Comparison of ENCODE assay signal across 26 cellular contexts in the genomic region with DNA sequence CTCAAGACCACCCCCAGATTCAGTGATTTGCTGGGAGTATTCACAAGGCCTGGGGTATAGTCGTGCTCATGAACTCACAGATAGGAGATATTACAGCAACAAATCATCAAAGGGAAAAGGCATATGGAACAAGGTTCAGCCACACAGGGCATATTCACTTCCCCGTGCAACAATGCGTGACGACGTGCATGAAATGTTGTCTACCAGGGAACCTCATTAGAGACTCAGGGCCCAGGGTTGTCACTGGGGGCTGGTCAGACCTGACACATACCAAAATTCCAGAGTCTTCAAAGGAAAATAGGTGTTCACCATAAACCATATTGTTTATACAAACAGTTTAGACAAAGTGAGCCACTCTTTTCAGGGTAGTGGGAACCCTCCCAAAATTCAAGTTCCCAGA.
DNase-seq lines count a peak whose midpoint lies in the region; ATAC-seq, FAIRE-seq and TF ChIP-seq lines count a peak whose summit lies in the region.
"Had no signal": no experiment of that assay in that cellular context is flagged by ENCODE, and none has a peak within 500 bp of the region (broad histone marks: within the 10 kb centered on the region; RNA-seq: fewer than 3 reads in every experiment).

No MANE protein-coding gene starts in this region.

- dilution Hi-C loops in IMR-90 (cut with HindIII; ENCODE audit: low sequenced_read_pairs, unreplicated experiment), result no loop called here

- peak overlapping the region; percentile 81; the same call in 1 of the 2 replicates for H4K5ac ChIP-seq in IMR-90 (ENCODE audit: low read depth, low read length)

- TF ChIP-seq CTCF in IMR-90 (conservative IDR thresholded peaks at IDR 0.05; ENCODE audit: low read depth, low read length) (no peak), astrocyte (IDR thresholded peaks at IDR 0.05; ENCODE audit: insufficient read depth, low read depth, low read length) (no peak), smooth muscle cell (IDR thresholded peaks at IDR 0.05; ENCODE audit: borderline replicate concordance, insufficient read depth, poor library complexity, severe bottlenecking) (no peak)

- H3K9me1 ChIP-seq in IMR-90 (ENCODE audit: insufficient read depth, low read length), result peaks cover 18% of the 10 kb centered on the region

- H3K79me2 ChIP-seq in astrocyte (ENCODE audit: insufficient read depth, low read length), result no peaks in the 10 kb centered on the region
- no peaks in the 10 kb centered on the region for H3K79me2 ChIP-seq in smooth muscle cell (ENCODE audit: low read depth)

- WGBS in IMR-90 (ENCODE audit: extremely low coverage in 2 of 2, insufficient read length in 1 of 2), 2 experiments, result 100% methylated on average over 3 of the region's 5 CpGs; no CpG with 5 or more reads in 1 of the 2 experiments
- 90 to 97% methylated on average over 4 of the region's 5 CpGs for WGBS in mesodermal cell (ENCODE audit: insufficient coverage in 2 of 2), 2 experiments
- WGBS in smooth muscle cell (ENCODE audit: low lambda C conversion rate), result 83% methylated on average over 5 of the region's 5 CpGs

- peak overlapping the region; percentile 72; the same call in 1 of the 2 replicates for H2BK120ac ChIP-seq in IMR-90 (ENCODE audit: low read depth, low read length)

- H3K9me3 ChIP-seq in IMR-90 (ENCODE audit: control insufficient read depth, insufficient read depth, low read length), result no peaks in the 10 kb centered on the region
- no peaks in the 10 kb centered on the region for H3K9me3 ChIP-seq in astrocyte (ENCODE audit: insufficient read depth, low read depth, low read length)
- H3K9me3 ChIP-seq in mesodermal cell (ENCODE audit: control insufficient read depth, low read length), result no peaks in the 10 kb centered on the region
- H3K9me3 ChIP-seq in smooth muscle cell (replicated peaks; ENCODE audit: low read depth), result no peaks in the 10 kb centered on the region
- H3K9me3 ChIP-seq: thoracic aorta had no signal

- 0 out of 2 replicates have a peak overlapping the region, but pooled peaks have one; percentile 18 for H3K23ac ChIP-seq in IMR-90 (ENCODE audit: low read depth, low read length)

- no peak overlapping the region for H3K4me3 Mint-ChIP-seq in astrocyte (ENCODE audit: unreplicated experiment)
- H3K4me3 Mint-ChIP-seq: activated CD4-positive, alpha-beta T cell treated with anti-CD3 and anti-CD28 coated beads for 36 hours; activated T-cell treated with anti-CD3 and anti-CD28 coated beads, Interleukin-2, amount 50 U/mL, for 24 hours; GM23338; T-cell had no signal

- H3K4ac ChIP-seq in IMR-90 (ENCODE audit: low read depth, low read length), result peak overlapping the region; percentile 67

- no peak overlapping the region for H3K56ac ChIP-seq in IMR-90 (ENCODE audit: extremely low read depth, insufficient read depth, low read length)

- CTCF ChIA-PET in IMR-90 (lab: Yijun Ruan, JAX), result no interaction called here

- H2AK5ac ChIP-seq in IMR-90 (ENCODE audit: low read depth, low read length), result peak overlapping the region; percentile 26

- H3K27me3 ChIP-seq in IMR-90 (ENCODE audit: control insufficient read depth, insufficient read depth, low read length) (no peaks in the 10 kb centered on the region), astrocyte (ENCODE audit: insufficient read depth, low read length) (no peaks in the 10 kb centered on the region), smooth muscle cell (ENCODE audit: low read depth) (no peaks in the 10 kb centered on the region)

- no peaks in the 10 kb centered on the region for H3K36me3 Mint-ChIP-seq in astrocyte (ENCODE audit: low read depth, unreplicated experiment)

- no peaks in the 10 kb centered on the region for H3F3A ChIP-seq in smooth muscle cell (ENCODE audit: low read depth)

- peak overlapping the region; percentile 57 for H2BK20ac ChIP-seq in IMR-90 (ENCODE audit: low read depth, low read length)

- intact Hi-C loops in IMR-90 (cut with micrococcal nuclease), result loop anchor here (2.0 to 5.0 kb wide), 4 partner anchors 35 to 289 kb away; partner anchors contain the start of gene PCSK5

- peaks cover 6% of the 10 kb centered on the region; the same call in 1 of the 2 replicates for H3K36me3 ChIP-seq in IMR-90 (ENCODE audit: control insufficient read depth, insufficient read depth, low read length)
- H3K36me3 ChIP-seq in astrocyte (ENCODE audit: insufficient read depth, low read length), result no peaks in the 10 kb centered on the region
- peaks cover 14% of the 10 kb centered on the region for H3K36me3 ChIP-seq in mesodermal cell (ENCODE audit: control insufficient read depth, insufficient read depth, low read length)
- no peaks in the 10 kb centered on the region for H3K36me3 ChIP-seq in smooth muscle cell (ENCODE audit: low read depth)

- peak overlapping the region; percentile 69 for H2BK5ac ChIP-seq in IMR-90 (ENCODE audit: low read depth, low read length, poor library complexity, severe bottlenecking)

- peak overlapping the region; percentile 70 for H3K27ac ChIP-seq in IMR-90 (ENCODE audit: insufficient read depth, low read length)
- H3K27ac ChIP-seq in astrocyte (ENCODE audit: low read depth, low read length), result peak overlapping the region; percentile 89
- peak overlapping the region; percentile 80 for H3K27ac ChIP-seq in mesodermal cell (ENCODE audit: low read depth, low read length, severe bottlenecking)
- peak overlapping the region; percentile 89 for H3K27ac ChIP-seq in smooth muscle cell (ENCODE audit: low read depth)
- H3K27ac ChIP-seq: coronary artery, thoracic aorta had no signal

- ATAC-seq in IMR-90 (ENCODE audit: low read depth) (no peak), HG02571 (IDR thresholded peaks at IDR 0.05; ENCODE audit: unreplicated experiment) (no peak), HG03025 (IDR thresholded peaks at IDR 0.05; ENCODE audit: low FRiP score, unreplicated experiment) (no peak)
- ATAC-seq: GM23338, Panc1, T-cell had no signal

- TF ChIP-seq POLR2A in IMR-90 (IDR thresholded peaks at IDR 0.05; ENCODE audit: low read depth, low read length), result no peak

- no peak for FAIRE-seq in astrocyte (lab: Jason Lieb, UNC)
- FAIRE-seq: kidney had no signal

- no peak overlapping the region for H2AK9ac ChIP-seq in IMR-90 (replicated peaks; ENCODE audit: low read depth, low read length, poor library complexity)

- H2AFZ ChIP-seq in IMR-90 (replicated peaks; ENCODE audit: low read length, poor library complexity) (no peak overlapping the region), astrocyte (ENCODE audit: low read depth, low read length) (peak overlapping the region; percentile 2), smooth muscle cell (ENCODE audit: low read depth) (no peak overlapping the region)
- H2AFZ ChIP-seq: GM23338 had no signal

- H3K27me3 Mint-ChIP-seq in astrocyte (ENCODE audit: low read depth, unreplicated experiment), result no peaks in the 10 kb centered on the region
- H3K27me3 Mint-ChIP-seq: activated CD4-positive, alpha-beta T cell treated with anti-CD3 and anti-CD28 coated beads for 36 hours; activated T-cell treated with anti-CD3 and anti-CD28 coated beads, Interleukin-2, amount 50 U/mL, for 24 hours; T-cell had no signal

- in situ Hi-C loops in IMR-90 (cut with MboI; ENCODE audit: low sequenced_read_pairs), result no loop called here

- H3K9me3 Mint-ChIP-seq in astrocyte (ENCODE audit: unreplicated experiment), result no peaks in the 10 kb centered on the region
- H3K9me3 Mint-ChIP-seq: activated T-cell treated with anti-CD3 and anti-CD28 coated beads, Interleukin-2, amount 50 U/mL, for 24 hours; GM23338; T-cell had no signal

- peaks cover 15% of the 10 kb centered on the region for H3K4me1 ChIP-seq in IMR-90 (ENCODE audit: control insufficient read depth, insufficient read depth, low read length)
- peaks cover 19% of the 10 kb centered on the region for H3K4me1 ChIP-seq in astrocyte (ENCODE audit: insufficient read depth, low read length)
- H3K4me1 ChIP-seq in mesodermal cell (ENCODE audit: control insufficient read depth, insufficient read depth, low read length, poor library complexity, severe bottlenecking), result peaks cover 17% of the 10 kb centered on the region
- peaks cover 11% of the 10 kb centered on the region for H3K4me1 ChIP-seq in smooth muscle cell (ENCODE audit: low read depth)

- H4K20me1 ChIP-seq in IMR-90 (ENCODE audit: insufficient read depth, low read length) (no peaks in the 10 kb centered on the region), astrocyte (ENCODE audit: insufficient read depth, low read length) (no peaks in the 10 kb centered on the region), smooth muscle cell (ENCODE audit: low read depth) (no peaks in the 10 kb centered on the region)

- peak overlapping the region; percentile 53 for H3K14ac ChIP-seq in IMR-90 (replicated peaks; ENCODE audit: low read depth, low read length)

- POLR2A ChIA-PET in IMR-90 (lab: Charles Lee; ENCODE audit: unreplicated experiment), result no interaction called here

- no peak for TF ChIP-seq RAD21 in IMR-90 (IDR thresholded peaks at IDR 0.05; ENCODE audit: low read length)

- peaks cover 18% of the 10 kb centered on the region for H3K4me1 Mint-ChIP-seq in astrocyte (ENCODE audit: low read depth, unreplicated experiment)
- H3K4me1 Mint-ChIP-seq: T-cell had no signal

- H3K27ac Mint-ChIP-seq in astrocyte (ENCODE audit: unreplicated experiment), result peak overlapping the region; percentile 91
- H3K27ac Mint-ChIP-seq: activated CD4-positive, alpha-beta T cell treated with anti-CD3 and anti-CD28 coated beads for 36 hours; T-cell had no signal

- H3K9ac ChIP-seq in IMR-90 (ENCODE audit: low read depth, low read length) (no peak overlapping the region), astrocyte (ENCODE audit: low read length) (peak overlapping the region; percentile 66), smooth muscle cell (ENCODE audit: low read depth) (no peak overlapping the region)

- no peaks in the 10 kb centered on the region for H3K79me1 ChIP-seq in IMR-90 (ENCODE audit: low read depth in 1 of 2, low read length in 2 of 2)

- H3K4me2 ChIP-seq in IMR-90 (ENCODE audit: low read depth, low read length) (peak overlapping the region; percentile 14; the same call in 1 of the 2 replicates), astrocyte (ENCODE audit: low read length) (peak overlapping the region; percentile 79), smooth muscle cell (peak overlapping the region; percentile 57)
- H3K4me2 ChIP-seq: GM23338 had no signal

- H4K91ac ChIP-seq in IMR-90 (ENCODE audit: insufficient read depth, low read depth, low read length), result peak overlapping the region; percentile 59; the same call in 1 of the 2 replicates

- DNase-seq in IMR-90 (no peak), astrocyte (ENCODE audit: low read depth) (no peak), smooth muscle cell (lab: John Stamatoyannopoulos, UW; ENCODE audit: unreplicated experiment) (no peak), AG20443 (ENCODE audit: low spot score) (no peak)
- DNase-seq: activated CD8-positive, alpha-beta memory T cell treated with anti-CD3 and anti-CD28 coated beads for 24 hours; activated naive CD4-positive, alpha-beta T cell; activated T-cell treated with anti-CD3 and anti-CD28 coated beads, Interleukin-2, amount 50 U/mL, for 24 hours; amniotic stem cell; GDM1; KG1; kidney; MM.1S; NCI-H1436 treated with DMSO at 0.1 percent for 48 hours; NCI-H524 treated with DMSO at 0.1 percent for 48 hours; stimulated activated CD4-positive, alpha-beta T cell treated with anti-CD3 and anti-CD28 coated beads, Interleukin-12 subunit alpha, Interleukin-12 subunit beta, amount 100 ng/mL, for 4 hours; stimulated activated CD4-positive, alpha-beta T cell treated with anti-CD3 and anti-CD28 coated beads, Interleukin-4, amount 100 ng/mL, for 24 hours; stimulated activated naive CD4-positive, alpha-beta T cell; T-cell had no signal

- no peak overlapping the region for H3K4me3 ChIP-seq in IMR-90 (ENCODE audit: insufficient read depth, low read depth, low read length)
- no peak overlapping the region for H3K4me3 ChIP-seq in astrocyte (ENCODE audit: insufficient read depth, low read depth, low read length)
- no peak overlapping the region for H3K4me3 ChIP-seq in mesodermal cell (ENCODE audit: extremely low read depth, insufficient read depth, low read length, poor library complexity, severe bottlenecking)
- no peak overlapping the region for H3K4me3 ChIP-seq in smooth muscle cell
- H3K4me3 ChIP-seq: coronary artery, GM23338, thoracic aorta had no signal

- H3K18ac ChIP-seq in IMR-90 (ENCODE audit: low read depth, low read length), result peak overlapping the region; percentile 93

- peak overlapping the region; percentile 63; the same call in 2 of the 3 replicates for H2BK15ac ChIP-seq in IMR-90 (ENCODE audit: low read depth, low read length)

- H4K8ac ChIP-seq in IMR-90 (ENCODE audit: low read depth in 2 of 2, low read length in 2 of 2), result peak overlapping the region; percentile 3 to 76; a peak in 3 of 4 replicates

- no TSS peak for BruUV-seq in IMR-90 (replicated peaks; lab: Mats Ljungman, UMichigan)

Comparison
In these comparisons a context has a peak if more than half of its experiments do, and no peak if none do; other contexts are left out.
1. H3K4me2 ChIP-seq: peak in every context shown above with its lines; median percentile 79 in astrocyte; 57 in smooth muscle cell; 14 in IMR-90.